Comparison of ENCODE assay signal across 1 cellular context in genomic region chr22:38744981-38745380, GRCh38.
TF ChIP-seq lines count a peak whose summit lies in the region.

No MANE protein-coding gene starts in this region.

TF ChIP-seq in HepG2, 621 proteins besides CTCF, POLR2A, EP300 and RAD21 (continued from another document and continues in another):
- TF ChIP-seq ZBTB33 (CRISPR knock-in tag; IDR thresholded peaks at IDR 0.05) (peak; percentile 93), ZBTB20 (CRISPR knock-in tag; IDR thresholded peaks at IDR 0.05; ENCODE audit: borderline replicate concordance, low read depth) (no peak), NFATC3 (CRISPR knock-in tag; IDR thresholded peaks at IDR 0.05) (no peak), ZNF138 (CRISPR knock-in tag; IDR thresholded peaks at IDR 0.05; ENCODE audit: low read depth) (no peak), KLF12 (CRISPR knock-in tag; IDR thresholded peaks at IDR 0.05; ENCODE audit: borderline replicate concordance) (no peak), KDM3A (CRISPR knock-in tag; IDR thresholded peaks at IDR 0.05; ENCODE audit: low read depth) (no peak), SRF (IDR thresholded peaks at IDR 0.05; ENCODE audit: low read depth, low read length) (no peak), ZNF713 (CRISPR knock-in tag; IDR thresholded peaks at IDR 0.05) (no peak), ZNF24 (IDR thresholded peaks at IDR 0.05) (no peak), ZSCAN30 (CRISPR knock-in tag; IDR thresholded peaks at IDR 0.05) (no peak), BRF2 (CRISPR knock-in tag; IDR thresholded peaks at IDR 0.05) (no peak), ATF7 (IDR thresholded peaks at IDR 0.05) (no peak), ATF7 (CRISPR knock-in tag; IDR thresholded peaks at IDR 0.05) (no peak), ZKSCAN1 (IDR thresholded peaks at IDR 0.05; ENCODE audit: low read length) (no peak), ZNF280B (CRISPR knock-in tag; IDR thresholded peaks at IDR 0.05; ENCODE audit: borderline replicate concordance) (no peak), NCOA2 (CRISPR knock-in tag; IDR thresholded peaks at IDR 0.05) (no peak), ZBTB26 (CRISPR knock-in tag; IDR thresholded peaks at IDR 0.05; ENCODE audit: borderline replicate concordance) (peak; percentile 95), ZNF878 (CRISPR knock-in tag; IDR thresholded peaks at IDR 0.05) (no peak), ZNF335 (CRISPR knock-in tag; IDR thresholded peaks at IDR 0.05) (no peak), TBX3 (IDR thresholded peaks at IDR 0.05; ENCODE audit: borderline replicate concordance) (no peak), CREM (IDR thresholded peaks at IDR 0.05) (no peak), CREM (CRISPR knock-in tag; IDR thresholded peaks at IDR 0.05) (no peak), PHF21A (CRISPR knock-in tag; IDR thresholded peaks at IDR 0.05) (0 out of 2 replicates have a peak, but pooled peaks have one; percentile 26), ZBTB43 (CRISPR knock-in tag; conservative IDR thresholded peaks at IDR 0.05) (no peak), ZNF101 (CRISPR knock-in tag; IDR thresholded peaks at IDR 0.05; ENCODE audit: borderline replicate concordance, low read depth) (no peak), NCOA1 (CRISPR knock-in tag; IDR thresholded peaks at IDR 0.05) (no peak), HINFP (CRISPR knock-in tag; IDR thresholded peaks at IDR 0.05; ENCODE audit: low read depth) (no peak), PHB2 (IDR thresholded peaks at IDR 0.05; ENCODE audit: partially characterized antibody) (no peak), ZNF44 (CRISPR knock-in tag; IDR thresholded peaks at IDR 0.05) (no peak), GMEB1 (CRISPR knock-in tag; IDR thresholded peaks at IDR 0.05; ENCODE audit: borderline replicate concordance) (no peak), ZNF501 (CRISPR knock-in tag; IDR thresholded peaks at IDR 0.05) (peak; percentile 24; the same call in 1 of the 2 replicates), FOSL1 (CRISPR knock-in tag; IDR thresholded peaks at IDR 0.05; ENCODE audit: borderline replicate concordance) (no peak), SNAPC4 (CRISPR knock-in tag; IDR thresholded peaks at IDR 0.05) (no peak), ZNF234 (CRISPR knock-in tag; conservative IDR thresholded peaks at IDR 0.05) (no peak), PAXIP1 (CRISPR knock-in tag; conservative IDR thresholded peaks at IDR 0.05) (peak; percentile 71), PHF5A (CRISPR knock-in tag; IDR thresholded peaks at IDR 0.05; ENCODE audit: low read depth, unreplicated experiment) (no peak), NONO (IDR thresholded peaks at IDR 0.05) (no peak), NONO (CRISPR knock-in tag; conservative IDR thresholded peaks at IDR 0.05) (0 out of 2 replicates have a peak, but pooled peaks have one; percentile 30), ZNF30 (CRISPR knock-in tag; IDR thresholded peaks at IDR 0.05) (no peak), ZMYM4 (CRISPR knock-in tag; IDR thresholded peaks at IDR 0.05) (0 out of 2 replicates have a peak, but pooled peaks have one; percentile 30), ZBTB25 (CRISPR knock-in tag; IDR thresholded peaks at IDR 0.05) (no peak), SAFB2 (CRISPR knock-in tag; IDR thresholded peaks at IDR 0.05; ENCODE audit: borderline replicate concordance, low read depth) (no peak), KLF15 (CRISPR knock-in tag; IDR thresholded peaks at IDR 0.05; ENCODE audit: borderline replicate concordance) (no peak), ERF (CRISPR knock-in tag; IDR thresholded peaks at IDR 0.05) (no peak), ZNF570 (CRISPR knock-in tag; IDR thresholded peaks at IDR 0.05; ENCODE audit: borderline replicate concordance) (no peak)
